Comparison of ENCODE assay signal across 14 cellular contexts in the genomic region with DNA sequence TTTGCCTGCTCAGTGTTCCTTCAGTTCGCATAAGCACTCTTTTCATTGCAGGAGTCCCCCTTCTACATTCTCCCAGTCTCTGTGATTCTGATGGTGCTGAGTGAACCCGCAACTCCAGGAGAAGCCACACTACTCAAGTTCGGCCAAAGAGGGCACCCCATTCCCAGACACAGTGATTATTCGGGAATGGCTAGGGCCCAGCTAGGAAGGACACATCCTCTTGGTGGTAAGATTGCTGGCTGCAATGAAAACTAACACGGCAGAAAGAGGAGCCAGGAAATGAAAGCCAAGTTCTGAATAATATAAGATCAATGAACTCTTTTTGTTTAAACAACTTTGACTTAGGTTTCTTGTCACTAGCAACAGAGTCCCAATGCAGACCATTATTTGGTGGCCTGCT. TPM values are rescaled to one million over a fixed set of nuclear protein-coding genes. Genes with fewer than 3 reads are reported as not detected.
DNase-seq lines count a peak whose midpoint lies in the region; ATAC-seq, FAIRE-seq and TF ChIP-seq lines count a peak whose summit lies in the region.
"Had no signal": no experiment of that assay in that cellular context is flagged by ENCODE, and none has a peak within 500 bp of the region (broad histone marks: within the 10 kb centered on the region; RNA-seq: fewer than 3 reads in every experiment).

No MANE protein-coding gene starts in this region.

- no peak overlapping the region for H3K4me2 ChIP-seq in HepG2 (ENCODE audit: low read depth, low read length)

- no peak overlapping the region for H3K4me3 Mint-ChIP-seq in activated naive CD8-positive, alpha-beta T cell treated with anti-CD3 and anti-CD28 coated beads for 36 hours
- no peak overlapping the region for H3K4me3 Mint-ChIP-seq in activated naive CD4-positive, alpha-beta T cell treated with anti-CD3 and anti-CD28 coated beads, Interleukin-2, amount 10 ng/mL, durations not matched to agents 7 days and 5 days
- no peak overlapping the region for H3K4me3 Mint-ChIP-seq in CD8-positive, alpha-beta T cell
- H3K4me3 Mint-ChIP-seq: naive thymus-derived CD8-positive, alpha-beta T cell had no signal

- H3K27me3 Mint-ChIP-seq in activated naive CD8-positive, alpha-beta T cell treated with anti-CD3 and anti-CD28 coated beads for 36 hours = no peaks in the 10 kb centered on the region
- peaks cover 16% of the 10 kb centered on the region for H3K27me3 Mint-ChIP-seq in activated naive CD4-positive, alpha-beta T cell treated with anti-CD3 and anti-CD28 coated beads, Interleukin-2, amount 10 ng/mL, durations not matched to agents 7 days and 5 days
- no peaks in the 10 kb centered on the region for H3K27me3 Mint-ChIP-seq in CD8-positive, alpha-beta T cell (ENCODE audit: low read depth)
- H3K27me3 Mint-ChIP-seq: naive thymus-derived CD8-positive, alpha-beta T cell had no signal

- CTCF ChIA-PET in HepG2 (lab: Yijun Ruan, JAX; ENCODE audit: low intra/inter-chr PET ratio, low total read pairs) = no interaction called here
- CTCF ChIA-PET in activated naive CD4-positive, alpha-beta T cell treated with anti-CD3 and anti-CD28 coated beads, Interleukin-2, amount 10 ng/mL, durations not matched to agents 7 days and 5 days (lab: Charles Lee) = interaction anchor here (0.6 to 1.1 kb wide), 3 partner anchors 9 to 89 kb away, joined by 3 read pairs; no protein-coding TSS in a partner anchor
- CTCF ChIA-PET in CD8-positive, alpha-beta T cell (lab: Charles Lee) = interaction anchor here (4.2 to 7.0 kb wide), 2 partner anchors 11 to 270 kb away, joined by 41 to 72 read pairs; no protein-coding TSS in a partner anchor

- H3K36me3 ChIP-seq in HepG2 (replicated peaks in 1 of 2; ENCODE audit: control insufficient read depth in 1 of 2, insufficient read depth in 2 of 2, low read length in 2 of 2) = no peaks in the 10 kb centered on the region
- no peaks in the 10 kb centered on the region for H3K36me3 ChIP-seq in CD8-positive, alpha-beta T cell (ENCODE audit: insufficient read depth, low read length)

- H4K20me1 ChIP-seq in HepG2 (ENCODE audit: insufficient read depth, low read length) = no peaks in the 10 kb centered on the region

- DNase-seq in EL (peak; percentile 33), HCEC 1CT (peak; percentile 53), HepG2 (ENCODE audit: low spot score) (no peak)
- DNase-seq in activated naive CD8-positive, alpha-beta T cell treated with anti-CD3 and anti-CD28 coated beads for 36 hours = no peak
- no peak for DNase-seq in activated naive CD4-positive, alpha-beta T cell treated with anti-CD3 and anti-CD28 coated beads, Interleukin-2, amount 10 ng/mL, durations not matched to agents 7 days and 5 days
- no peak for DNase-seq in CD8-positive, alpha-beta T cell
- DNase-seq: activated CD4-positive, alpha-beta T cell treated with anti-CD3 and anti-CD28 coated beads, Interleukin-2, amount 50 U/mL, for 4 hours; naive thymus-derived CD8-positive, alpha-beta T cell; NCI-H187; T-helper 2 cell; thyroid gland had no signal

- H2AFZ ChIP-seq in HepG2 (ENCODE audit: low read length) = no peak overlapping the region

- no peak for TF ChIP-seq EP300 in HepG2 (IDR thresholded peaks at IDR 0.05; ENCODE audit: low read depth in 2 of 2, low read length in 2 of 2)
- no peak for TF ChIP-seq EP300 in HepG2 (CRISPR knock-in tag; IDR thresholded peaks at IDR 0.05; ENCODE audit: borderline replicate concordance)

- peaks cover 27% of the 10 kb centered on the region for H3K4me1 ChIP-seq in HepG2 (ENCODE audit: insufficient read depth, low read length)
- no peaks in the 10 kb centered on the region for H3K4me1 ChIP-seq in CD8-positive, alpha-beta T cell (ENCODE audit: insufficient read depth, low read length)
- H3K4me1 ChIP-seq: thyroid gland had no signal

- H3K4me1 Mint-ChIP-seq in activated naive CD8-positive, alpha-beta T cell treated with anti-CD3 and anti-CD28 coated beads for 36 hours = peaks cover 29% of the 10 kb centered on the region
- peaks cover 39% of the 10 kb centered on the region for H3K4me1 Mint-ChIP-seq in activated naive CD4-positive, alpha-beta T cell treated with anti-CD3 and anti-CD28 coated beads, Interleukin-2, amount 10 ng/mL, durations not matched to agents 7 days and 5 days
- peaks cover 10% of the 10 kb centered on the region for H3K4me1 Mint-ChIP-seq in CD8-positive, alpha-beta T cell (ENCODE audit: low read depth)

- no peak overlapping the region for H3K9ac ChIP-seq in HepG2 (ENCODE audit: insufficient read depth, low read depth, low read length)

- POLR2A ChIA-PET in HepG2 (lab: Yijun Ruan, JAX) = no interaction called here
- POLR2A ChIA-PET in CD8-positive, alpha-beta T cell (lab: Charles Lee) = no interaction called here

- no TSS peak for BruUV-seq in HepG2 (replicated peaks; lab: Mats Ljungman, UMichigan)

- TF ChIP-seq RAD21 in HepG2 (CRISPR knock-in tag; IDR thresholded peaks at IDR 0.05) = no peak

- H3K4me3 ChIP-seq in HepG2 (replicated peaks in 1 of 3; ENCODE audit: insufficient read depth in 1 of 3, low read depth in 2 of 3, low read length in 3 of 3) = no peak overlapping the region
- H3K4me3 ChIP-seq in CD8-positive, alpha-beta T cell (ENCODE audit: low read depth, low read length) = no peak overlapping the region
- H3K4me3 ChIP-seq: thyroid gland had no signal

- no peak overlapping the region for H3K27ac ChIP-seq in HepG2 (ENCODE audit: extremely low read length, insufficient read depth, low read length)
- no peak overlapping the region for H3K27ac ChIP-seq in CD8-positive, alpha-beta T cell (ENCODE audit: low read depth, low read length)
- H3K27ac ChIP-seq: thyroid gland had no signal

- TF ChIP-seq POLR2A in HepG2 (IDR thresholded peaks at IDR 0.05; ENCODE audit: insufficient read depth in 1 of 2, low read depth in 2 of 2, low read length in 2 of 2) = no peak

- in situ Hi-C loops in HepG2 (cut with HindIII; ENCODE audit: extremely low pct_ligation_motif_present, low pct_unique_long_range_greater_than_20kb) = loop anchor here (10.0 to 25.0 kb wide), 3 partner anchors 124 to 474 kb away; no protein-coding TSS in a partner anchor

- no peaks in the 10 kb centered on the region for H3K27me3 ChIP-seq in HepG2 (ENCODE audit: control insufficient read depth in 1 of 2, insufficient read depth in 2 of 2, low read length in 2 of 2)
- no peaks in the 10 kb centered on the region for H3K27me3 ChIP-seq in CD8-positive, alpha-beta T cell (ENCODE audit: insufficient read depth, low read length)
- H3K27me3 ChIP-seq: thyroid gland had no signal

- peak overlapping the region; percentile 51 for H3K27ac Mint-ChIP-seq in activated naive CD8-positive, alpha-beta T cell treated with anti-CD3 and anti-CD28 coated beads for 36 hours
- no peak overlapping the region for H3K27ac Mint-ChIP-seq in activated naive CD4-positive, alpha-beta T cell treated with anti-CD3 and anti-CD28 coated beads, Interleukin-2, amount 10 ng/mL, durations not matched to agents 7 days and 5 days
- no peak overlapping the region for H3K27ac Mint-ChIP-seq in CD8-positive, alpha-beta T cell
- H3K27ac Mint-ChIP-seq: naive thymus-derived CD8-positive, alpha-beta T cell had no signal

- H3K36me3 Mint-ChIP-seq in activated naive CD8-positive, alpha-beta T cell treated with anti-CD3 and anti-CD28 coated beads for 36 hours = no peaks in the 10 kb centered on the region
- no peaks in the 10 kb centered on the region for H3K36me3 Mint-ChIP-seq in activated naive CD4-positive, alpha-beta T cell treated with anti-CD3 and anti-CD28 coated beads, Interleukin-2, amount 10 ng/mL, durations not matched to agents 7 days and 5 days
- peaks cover 25% of the 10 kb centered on the region for H3K36me3 Mint-ChIP-seq in CD8-positive, alpha-beta T cell

- no peaks in the 10 kb centered on the region for H3K79me2 ChIP-seq in HepG2 (ENCODE audit: insufficient read depth, low read length)

- peak; percentile 30 for FAIRE-seq in HepG2 (lab: Jason Lieb, UNC)

- intact Hi-C loops in HepG2 (cut with micrococcal nuclease; ENCODE audit: unreplicated experiment) = no loop called here
- intact Hi-C loops in CD8-positive, alpha-beta T cell (cut with DNase I, micrococcal nuclease) = loop anchor here in 1 of 2 experiments (10.0 kb wide), 1 partner anchor 564 kb away; the partner anchor contains the start of gene ILDR2

- WGBS in HepG2 (ENCODE audit: low lambda C conversion rate) = 27% methylated on average over 5 of the region's 5 CpGs

- no peaks in the 10 kb centered on the region for H3K9me3 ChIP-seq in HepG2 (ENCODE audit: low read length)
- H3K9me3 ChIP-seq in CD8-positive, alpha-beta T cell (ENCODE audit: low read length) = no peaks in the 10 kb centered on the region
- H3K9me3 ChIP-seq: thyroid gland had no signal

- no peaks in the 10 kb centered on the region for H3K9me3 Mint-ChIP-seq in activated naive CD8-positive, alpha-beta T cell treated with anti-CD3 and anti-CD28 coated beads for 36 hours
- H3K9me3 Mint-ChIP-seq in activated naive CD4-positive, alpha-beta T cell treated with anti-CD3 and anti-CD28 coated beads, Interleukin-2, amount 10 ng/mL, durations not matched to agents 7 days and 5 days = no peaks in the 10 kb centered on the region
- no peaks in the 10 kb centered on the region for H3K9me3 Mint-ChIP-seq in CD8-positive, alpha-beta T cell
- H3K9me3 Mint-ChIP-seq: naive thymus-derived CD8-positive, alpha-beta T cell had no signal

- peak; percentile 71 for ATAC-seq in HepG2
- ATAC-seq in HG03025 (IDR thresholded peaks at IDR 0.05; ENCODE audit: low FRiP score, unreplicated experiment) = no peak
- no peak for ATAC-seq in HG02571 (IDR thresholded peaks at IDR 0.05; ENCODE audit: unreplicated experiment)
- no peak for ATAC-seq in CD8-positive, alpha-beta T cell
- ATAC-seq: naive thymus-derived CD8-positive, alpha-beta T cell had no signal

- TF ChIP-seq CTCF in HepG2 (CRISPR knock-in tag; IDR thresholded peaks at IDR 0.05) = no peak; the same call in 1 of the 2 replicates
- no peak for TF ChIP-seq CTCF in CD8-positive, alpha-beta T cell (IDR thresholded peaks at IDR 0.05)

RNA-seq across cellular contexts. Expression of gene CREG1, which starts 14.9 kb away (rescaled TPM):
- 10 to 100 TPM; 11.2 to 11.3 TPM for total RNA-seq in activated naive CD8-positive, alpha-beta T cell treated with anti-CD3 and anti-CD28 coated beads for 36 hours
- 19.1 and 31.3 TPM in 2 replicates for total RNA-seq in HepG2 (2016; rRNA removed; fragmentation: Illumina TruSeq; extraction: Trizol)
- total RNA-seq in HepG2 (2016; cell fraction: cytosol; rRNA removed; fragmentation: Illumina TruSeq; extraction: Trizol; ENCODE audit: low read depth) = 6.3 and 7.1 TPM in 2 replicates
- 20.2 and 31.0 TPM in 2 replicates for total RNA-seq in HepG2 (2016; cell fraction: insoluble cytoplasmic fraction; rRNA removed; fragmentation: Illumina TruSeq; extraction: Trizol)
- total RNA-seq in HepG2 (2016; cell fraction: membrane; rRNA removed; fragmentation: Illumina TruSeq; extraction: Trizol) = 17.5 and 18.6 TPM in 2 replicates
- total RNA-seq in HepG2 (2016; cell fraction: nucleus; rRNA removed; fragmentation: Illumina TruSeq; extraction: Trizol) = 27.1 and 29.2 TPM in 2 replicates
- polyA plus RNA-seq in HepG2 (2011; rRNA removed) = 26.9 and 33.5 TPM in 2 replicates
- 20.8 and 24.3 TPM in 2 replicates for polyA plus RNA-seq in HepG2 (2011; cell fraction: cytosol; rRNA removed)
- 9.6 and 10.2 TPM in 2 replicates for polyA plus RNA-seq in HepG2 (2011; cell fraction: nucleus; rRNA removed)
- polyA plus RNA-seq in HepG2 (2012) = 14.5 and 19.5 TPM in 2 replicates
- polyA plus RNA-seq in HepG2 (2016; cell fraction: cytosol; fragmentation: Illumina TruSeq; extraction: Trizol; ENCODE audit: low read depth) = 8.7 and 10.1 TPM in 2 replicates
- 22.2 and 23.8 TPM in 2 replicates for polyA plus RNA-seq in HepG2 (2016; cell fraction: insoluble cytoplasmic fraction; fragmentation: Illumina TruSeq; extraction: Trizol; ENCODE audit: low read depth)
- polyA plus RNA-seq in HepG2 (2016; cell fraction: membrane; fragmentation: Illumina TruSeq; extraction: Trizol; ENCODE audit: low read depth) = 17.6 and 19.0 TPM in 2 replicates
- polyA plus RNA-seq in HepG2 (2016; cell fraction: nucleus; fragmentation: Illumina TruSeq; extraction: Trizol; ENCODE audit: insufficient read depth, low read depth) = 45.6 and 48.0 TPM in 2 replicates
- 8.0 and 38.3 TPM in 2 replicates for polyA minus RNA-seq in HepG2 (2011; rRNA and poly(A)+ RNA removed; ENCODE audit: low replicate concordance)
- 12.8 and 13.4 TPM in 2 replicates for polyA minus RNA-seq in HepG2 (2011; cell fraction: cytosol; rRNA and poly(A)+ RNA removed)
- 7.5 and 7.6 TPM in 2 replicates for polyA minus RNA-seq in HepG2 (2011; cell fraction: nucleus; rRNA and poly(A)+ RNA removed)
- 1 to 10 TPM; 9.3 to 9.8 TPM for total RNA-seq in CD8-positive, alpha-beta T cell

RNA-seq across cellular contexts. Expression of gene CD247, which starts 20.3 kb away (rescaled TPM):
- total RNA-seq in activated naive CD8-positive, alpha-beta T cell treated with anti-CD3 and anti-CD28 coated beads for 36 hours = 100 to 1,000 TPM; 166 TPM
- total RNA-seq in HepG2 (2016; rRNA removed; fragmentation: Illumina TruSeq; extraction: Trizol) = 0.20 and 0.25 TPM in 2 replicates
- total RNA-seq in HepG2 (2016; cell fraction: cytosol; rRNA removed; fragmentation: Illumina TruSeq; extraction: Trizol; ENCODE audit: low read depth) = not detected in 2 replicates
- not detected in 2 replicates for total RNA-seq in HepG2 (2016; cell fraction: insoluble cytoplasmic fraction; rRNA removed; fragmentation: Illumina TruSeq; extraction: Trizol)
- 0.38 and 0.43 TPM in 2 replicates for total RNA-seq in HepG2 (2016; cell fraction: membrane; rRNA removed; fragmentation: Illumina TruSeq; extraction: Trizol)
- not detected in 2 replicates for total RNA-seq in HepG2 (2016; cell fraction: nucleus; rRNA removed; fragmentation: Illumina TruSeq; extraction: Trizol)
- polyA plus RNA-seq in HepG2 (2011; rRNA removed) = not detected in 2 replicates
- 0.03 TPM in 1 of 2 replicates, not detected in the other for polyA plus RNA-seq in HepG2 (2011; cell fraction: cytosol; rRNA removed)
- not detected in 2 replicates for polyA plus RNA-seq in HepG2 (2011; cell fraction: nucleus; rRNA removed)
- polyA plus RNA-seq in HepG2 (2012) = not detected in 2 replicates
- polyA plus RNA-seq in HepG2 (2016; cell fraction: cytosol; fragmentation: Illumina TruSeq; extraction: Trizol; ENCODE audit: low read depth) = not detected in 2 replicates
- 0.22 TPM in 1 of 2 replicates, not detected in the other for polyA plus RNA-seq in HepG2 (2016; cell fraction: insoluble cytoplasmic fraction; fragmentation: Illumina TruSeq; extraction: Trizol; ENCODE audit: low read depth)
- polyA plus RNA-seq in HepG2 (2016; cell fraction: membrane; fragmentation: Illumina TruSeq; extraction: Trizol; ENCODE audit: low read depth) = 0.16 and 0.26 TPM in 2 replicates
- not detected in 2 replicates for polyA plus RNA-seq in HepG2 (2016; cell fraction: nucleus; fragmentation: Illumina TruSeq; extraction: Trizol; ENCODE audit: insufficient read depth, low read depth)
- not detected in 2 replicates for polyA minus RNA-seq in HepG2 (2011; rRNA and poly(A)+ RNA removed; ENCODE audit: low replicate concordance)
- polyA minus RNA-seq in HepG2 (2011; cell fraction: cytosol; rRNA and poly(A)+ RNA removed) = not detected in 2 replicates
- polyA minus RNA-seq in HepG2 (2011; cell fraction: nucleus; rRNA and poly(A)+ RNA removed) = not detected in 2 replicates
- 100 to 1,000 TPM; 327 to 331 TPM for total RNA-seq in CD8-positive, alpha-beta T cell
- total RNA-seq: fibroblast of lung had no signal
- polyA plus RNA-seq: fibroblast of lung had no signal

Comparison
In these comparisons a context has a peak if more than half of its experiments do, and no peak if none do; other contexts are left out.
1. DNase-seq: peak in EL (single experiment) and HCEC 1CT (single experiment); none in activated naive CD8-positive, alpha-beta T cell treated with anti-CD3 and anti-CD28 coated beads for 36 hours (single experiment), HepG2 (single experiment), activated naive CD4-positive, alpha-beta T cell treated with anti-CD3 and anti-CD28 coated beads, Interleukin-2, amount 10 ng/mL, durations not matched to agents 7 days and 5 days (single experiment) and CD8-positive, alpha-beta T cell (0 of 7).
2. RNA of gene CD247, which starts 20.3 kb away (total RNA-seq): 327 to 331 TPM in CD8-positive, alpha-beta T cell and 166 TPM in activated naive CD8-positive, alpha-beta T cell treated with anti-CD3 and anti-CD28 coated beads for 36 hours; 0.20 to 0.43 TPM in HepG2; every median in the first group is over 100 times any median in the second.